Comparison of ENCODE assay signal across 2 cellular contexts in genomic region chr7:1425292-1426136, GRCh38.
A peak's percentile ranks its signal among the peaks of the same experiment; 100 is the strongest.
TF ChIP-seq lines count a peak whose summit lies in the region.

No MANE protein-coding gene starts in this region.

TF ChIP-seq in IMR-90, 13 proteins besides CTCF, POLR2A, EP300 and RAD21:
- TF ChIP-seq MXI1 (IDR thresholded peaks at IDR 0.05; ENCODE audit: borderline replicate concordance, low read depth, low read length) (no peak), BHLHE40 (IDR thresholded peaks at IDR 0.05; ENCODE audit: low read depth, low read length) (no peak), USF2 (IDR thresholded peaks at IDR 0.05; ENCODE audit: low read depth, low read length) (peak; percentile 94)
TF ChIP-seq in IMR-90: peak in this region for 1.

TF ChIP-seq in GM12878, 131 proteins besides CTCF, POLR2A, EP300 and RAD21:
- TF ChIP-seq IKZF2 (IDR thresholded peaks at IDR 0.05) (no peak), CBFB (IDR thresholded peaks at IDR 0.05; ENCODE audit: low read depth) (no peak), ZZZ3 (IDR thresholded peaks at IDR 0.05; ENCODE audit: control insufficient read depth, insufficient read length, low read depth) (no peak), CUX1 (IDR thresholded peaks at IDR 0.05; ENCODE audit: insufficient replicate concordance, low read depth, low read length) (no peak), HCFC1 (IDR thresholded peaks at IDR 0.05; ENCODE audit: low read length) (peak; percentile 79), SIX5 (IDR thresholded peaks at IDR 0.05; ENCODE audit: low read depth, low read length, severe bottlenecking) (peak; percentile 81), ETV6 (conservative IDR thresholded peaks at IDR 0.05 in 1 of 2, IDR thresholded peaks at IDR 0.05 in 1 of 2; ENCODE audit: borderline replicate concordance in 1 of 2, low read depth in 1 of 2) (no peak), ZNF24 (IDR thresholded peaks at IDR 0.05) (no peak), TCF12 (IDR thresholded peaks at IDR 0.05; ENCODE audit: low read depth, low read length) (no peak), IKZF1 (conservative IDR thresholded peaks at IDR 0.05) (no peak), YBX1 (IDR thresholded peaks at IDR 0.05) (no peak), JUND (IDR thresholded peaks at IDR 0.05; ENCODE audit: low read depth, low read length) (no peak), TCF3 (IDR thresholded peaks at IDR 0.05; ENCODE audit: borderline replicate concordance, insufficient read depth, low read depth, low read length) (no peak), E2F4 (IDR thresholded peaks at IDR 0.05; ENCODE audit: low read depth, low read length) (no peak), RAD51 (IDR thresholded peaks at IDR 0.05) (peak; percentile 75), ZBTB11 (CRISPR knock-in tag; IDR thresholded peaks at IDR 0.05) (no peak), BCL3 (IDR thresholded peaks at IDR 0.05; ENCODE audit: borderline replicate concordance, insufficient read depth, low read depth, low read length, poor library complexity, severe bottlenecking) (no peak), POLR2AphosphoS2 (IDR thresholded peaks at IDR 0.05; ENCODE audit: low read depth, low read length) (no peak), MTA3 (IDR thresholded peaks at IDR 0.05; ENCODE audit: borderline replicate concordance, low read length) (no peak), USF1 (IDR thresholded peaks at IDR 0.05; ENCODE audit: borderline replicate concordance, extremely low read length, insufficient read depth, low read depth, low read length) (peak; percentile 89), ATF3 (IDR thresholded peaks at IDR 0.05; ENCODE audit: borderline replicate concordance, extremely low read depth, low read depth, low read length) (peak; percentile 66; the same call in 1 of the 2 replicates), RELA (IDR thresholded peaks at IDR 0.05; ENCODE audit: borderline replicate concordance, partially characterized antibody) (no peak), NBN (IDR thresholded peaks at IDR 0.05) (no peak), IRF3 (IDR thresholded peaks at IDR 0.05) (no peak), PML (IDR thresholded peaks at IDR 0.05; ENCODE audit: low read length) (no peak), WRNIP1 (IDR thresholded peaks at IDR 0.05; ENCODE audit: borderline replicate concordance, low read depth, low read length) (no peak), ZNF274 (IDR thresholded peaks at IDR 0.05; ENCODE audit: insufficient read depth, insufficient read length) (no peak), CEBPZ (IDR thresholded peaks at IDR 0.05; ENCODE audit: low read depth, low read length) (no peak), SKIL (IDR thresholded peaks at IDR 0.05; ENCODE audit: low read depth, poor library complexity, severe bottlenecking) (no peak), BMI1 (IDR thresholded peaks at IDR 0.05; ENCODE audit: borderline replicate concordance) (no peak), CREB1 (IDR thresholded peaks at IDR 0.05; ENCODE audit: low read depth) (no peak), USF2 (IDR thresholded peaks at IDR 0.05; ENCODE audit: borderline replicate concordance, low read depth, low read length) (peak; percentile 59)
